In genomic region chr2:71528221-71528620, GRCh38 we compare ENCODE assay signal across 26 cellular contexts.
"Had no signal": no experiment of that assay in that cellular context is flagged by ENCODE, and none has a peak within 500 bp of the region (broad histone marks: within the 10 kb centered on the region; RNA-seq: fewer than 3 reads in every experiment).

No MANE protein-coding gene starts in this region.

- H3K4me2 ChIP-seq: hepatocyte, smooth muscle cell had no signal

- H3K4me1 Mint-ChIP-seq: naive B cell, nephron progenitor cell, T-cell had no signal

- H3K79me2 ChIP-seq: hepatocyte had no signal

- H3K27me3 ChIP-seq: gastrocnemius medialis, neutrophil, testis, transverse colon had no signal

- H3K27ac ChIP-seq: gastrocnemius medialis, hepatocyte, testis, transverse colon had no signal

- H3K36me3 Mint-ChIP-seq: activated CD8-positive, alpha-beta memory T cell treated with anti-CD3 and anti-CD28 coated beads, Interleukin-2, amount 10 ng/mL, durations not matched to agents 7 days and 5 days; activated naive CD8-positive, alpha-beta T cell; naive B cell; stimulated activated naive B cell treated with anti-CD40 and anti-IgM and Interleukin-4, amounts not matched to agents 10 μg/mL and 1 μg/mL and 100 μg/mL, for 72 hours; T-cell had no signal

- H3K27me3 Mint-ChIP-seq: dendritic cell treated with granulocyte-macrophage colony-stimulating factor and Interleukin-4, amounts not matched to agents 40 ng/mL and 50 ng/mL, for 4 days had no signal

- H3K4me1 ChIP-seq: gastrocnemius medialis, testis, transverse colon had no signal

- H3K27ac Mint-ChIP-seq: activated CD4-positive, alpha-beta T cell treated with anti-CD3 and anti-CD28 coated beads for 36 hours; activated CD8-positive, alpha-beta memory T cell treated with anti-CD3 and anti-CD28 coated beads, Interleukin-2, amount 10 ng/mL, durations not matched to agents 7 days and 5 days; activated CD8-positive, alpha-beta T cell treated with anti-CD3 and anti-CD28 coated beads, Interleukin-2, amount 10 ng/mL, durations not matched to agents 7 days and 5 days; activated naive CD8-positive, alpha-beta T cell; activated T-helper 2 cell treated with anti-CD3 and anti-CD28 coated beads, Interferon-gamma antibody, Interleukin-2, Interleukin-4, amounts not matched to agents 10 μg/mL and 5 μg/mL and 100 μg/mL, durations not matched to agents 14 hours and 24 hours and 36 hours; dendritic cell treated with granulocyte-macrophage colony-stimulating factor and Interleukin-4, amounts not matched to agents 40 ng/mL and 50 ng/mL, for 4 days; naive B cell; nephron progenitor cell; stimulated activated naive B cell treated with anti-CD40 and anti-IgM and Interleukin-4, amounts not matched to agents 10 μg/mL and 1 μg/mL and 100 μg/mL, for 72 hours; T-cell; T-helper 2 cell treated with Interferon-gamma antibody and Interleukin-4, amounts not matched to agents 5 μg/mL and 100 μg/mL, for 36 hours had no signal

- H2AFZ ChIP-seq: hepatocyte had no signal

- H3K36me3 ChIP-seq: transverse colon had no signal

- H3K4me3 Mint-ChIP-seq: activated CD4-positive, alpha-beta T cell treated with anti-CD3 and anti-CD28 coated beads for 36 hours; activated CD8-positive, alpha-beta memory T cell treated with anti-CD3 and anti-CD28 coated beads, Interleukin-2, amount 10 ng/mL, durations not matched to agents 7 days and 5 days; activated CD8-positive, alpha-beta T cell treated with anti-CD3 and anti-CD28 coated beads, Interleukin-2, amount 10 ng/mL, durations not matched to agents 7 days and 5 days; activated naive CD8-positive, alpha-beta T cell; dendritic cell treated with granulocyte-macrophage colony-stimulating factor and Interleukin-4, amounts not matched to agents 40 ng/mL and 50 ng/mL, for 4 days; naive B cell; nephron progenitor cell; stimulated activated naive B cell treated with anti-CD40 and anti-IgM and Interleukin-4, amounts not matched to agents 10 μg/mL and 1 μg/mL and 100 μg/mL, for 72 hours; T-cell; T-helper 2 cell treated with Interferon-gamma antibody and Interleukin-4, amounts not matched to agents 5 μg/mL and 100 μg/mL, for 36 hours had no signal

- ATAC-seq: activated CD4-positive, alpha-beta T cell treated with anti-CD3 and anti-CD28 coated beads for 36 hours; activated CD8-positive, alpha-beta memory T cell treated with anti-CD3 and anti-CD28 coated beads, Interleukin-2, amount 10 ng/mL, durations not matched to agents 7 days and 5 days; activated CD8-positive, alpha-beta T cell treated with anti-CD3 and anti-CD28 coated beads, Interleukin-2, amount 10 ng/mL, durations not matched to agents 7 days and 5 days; gastrocnemius medialis; left cardiac atrium; left ventricle myocardium superior; stimulated activated naive B cell treated with anti-CD40 and anti-IgM and Interleukin-4, amounts not matched to agents 10 μg/mL and 1 μg/mL and 100 μg/mL, for 72 hours; T-cell had no signal

- H3K4me3 ChIP-seq: gastrocnemius medialis, hepatocyte, smooth muscle cell, testis, transverse colon had no signal

- H3K9me3 ChIP-seq: gastrocnemius medialis, neutrophil, testis, transverse colon had no signal

- DNase-seq: activated CD4-positive, alpha-beta T cell treated with anti-CD3 and anti-CD28 coated beads for 36 hours; activated CD4-positive, CD25-positive, alpha-beta regulatory T cell; activated CD8-positive, alpha-beta memory T cell treated with anti-CD3 and anti-CD28 coated beads, Interleukin-2, amount 10 ng/mL, durations not matched to agents 7 days and 5 days; activated CD8-positive, alpha-beta T cell treated with anti-CD3 and anti-CD28 coated beads, Interleukin-2, amount 10 ng/mL, durations not matched to agents 7 days and 5 days; activated naive CD4-positive, alpha-beta T cell treated with Interleukin-2 at 50 U/mL for 16 hours; activated T-cell treated with anti-CD3 and anti-CD28 coated beads, Interleukin-2, amount 50 U/mL, for 48 hours; central memory CD4-positive, alpha-beta T cell; left cardiac atrium; left ventricle myocardium superior; naive B cell; nephron progenitor cell; stimulated activated CD4-positive, alpha-beta T cell treated with anti-CD3 and anti-CD28 coated beads, Interleukin-1b, Interleukin-23, amount 100 ng/mL, for 48 hours; stimulated activated CD4-positive, alpha-beta T cell treated with anti-CD3 and anti-CD28 coated beads, Interleukin-4, amount 100 ng/mL, for 4 hours; stimulated activated CD8-positive, alpha-beta memory T cell treated with anti-CD3 and anti-CD28 coated beads, Interleukin-4, amount 100 ng/mL, for 48 hours; stimulated activated naive B cell treated with anti-CD40 and anti-IgM and Interleukin-4, amounts not matched to agents 10 μg/mL and 1 μg/mL and 100 μg/mL, for 72 hours; T-cell; testis; transverse colon had no signal

- H3K9me3 Mint-ChIP-seq: activated T-helper 2 cell treated with anti-CD3 and anti-CD28 coated beads, Interferon-gamma antibody, Interleukin-2, Interleukin-4, amounts not matched to agents 10 μg/mL and 5 μg/mL and 100 μg/mL, durations not matched to agents 14 hours and 24 hours and 36 hours; dendritic cell treated with granulocyte-macrophage colony-stimulating factor and Interleukin-4, amounts not matched to agents 40 ng/mL and 50 ng/mL, for 4 days; nephron progenitor cell; stimulated activated naive B cell treated with anti-CD40 and anti-IgM and Interleukin-4, amounts not matched to agents 10 μg/mL and 1 μg/mL and 100 μg/mL, for 72 hours; T-cell; T-helper 2 cell treated with Interferon-gamma antibody and Interleukin-4, amounts not matched to agents 5 μg/mL and 100 μg/mL, for 36 hours had no signal
